Comparison of ENCODE assay signal across 16 cellular contexts in the genomic region with DNA sequence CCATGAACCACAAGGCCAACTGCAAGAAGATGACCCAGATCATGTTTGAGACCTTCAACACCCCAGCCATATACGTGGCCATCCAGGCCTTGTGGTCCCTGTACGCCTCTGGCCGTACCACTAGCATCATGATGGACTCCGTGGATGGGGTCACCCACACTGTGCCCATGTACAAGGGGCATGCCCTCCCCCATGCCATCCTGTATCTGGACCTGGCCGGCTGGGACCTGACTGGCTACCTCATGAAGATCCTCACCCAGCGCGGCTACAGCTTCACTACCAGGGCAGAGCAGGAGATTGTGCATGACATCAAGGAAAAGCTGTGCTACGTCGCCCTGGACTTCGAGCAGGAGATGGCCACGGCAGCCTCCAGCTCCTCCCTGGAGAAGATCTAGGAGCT.
DNase-seq lines count a peak whose midpoint lies in the region; ATAC-seq, FAIRE-seq and TF ChIP-seq lines count a peak whose summit lies in the region.
"Had no signal": no experiment of that assay in that cellular context is flagged by ENCODE, and none has a peak within 500 bp of the region (broad histone marks: within the 10 kb centered on the region; RNA-seq: fewer than 3 reads in every experiment).

No MANE protein-coding gene starts in this region.

- 61 to 64% methylated on average over 11 of the region's 11 CpGs for WGBS in GM23248 (ENCODE audit: low coverage in 1 of 2, low lambda C conversion rate in 2 of 2, missing lambda C conversion rate in 2 of 2), 2 experiments

- no peak overlapping the region for H3K27ac Mint-ChIP-seq in stimulated activated effector memory CD8-positive, alpha-beta T cell treated with anti-CD3 and anti-CD28 coated beads, Interleukin-12 subunit alpha, Interleukin-12 subunit beta, amount 100 ng/mL, for 72 hours
- H3K27ac Mint-ChIP-seq: CD4-positive, CD25-positive, alpha-beta regulatory T cell; CD8-positive, alpha-beta T cell; HFFc6 had no signal

- no peak overlapping the region for H3K4me2 ChIP-seq in GM23248 (ENCODE audit: unreplicated experiment)

- TF ChIP-seq CTCF in bronchial epithelial cell (IDR thresholded peaks at IDR 0.05; ENCODE audit: insufficient read depth, low read length, severe bottlenecking) (no peak), upper lobe of right lung (IDR thresholded peaks at IDR 0.05) (no peak)

- H3K4me1 Mint-ChIP-seq in stimulated activated effector memory CD8-positive, alpha-beta T cell treated with anti-CD3 and anti-CD28 coated beads, Interleukin-12 subunit alpha, Interleukin-12 subunit beta, amount 100 ng/mL, for 72 hours, result no peaks in the 10 kb centered on the region
- H3K4me1 Mint-ChIP-seq: CD4-positive, CD25-positive, alpha-beta regulatory T cell had no signal

- no peaks in the 10 kb centered on the region for H3K79me2 ChIP-seq in GM23248 (ENCODE audit: insufficient read depth)

- no peak overlapping the region for H3K4me3 Mint-ChIP-seq in stimulated activated effector memory CD8-positive, alpha-beta T cell treated with anti-CD3 and anti-CD28 coated beads, Interleukin-12 subunit alpha, Interleukin-12 subunit beta, amount 100 ng/mL, for 72 hours
- H3K4me3 Mint-ChIP-seq: CD4-positive, CD25-positive, alpha-beta regulatory T cell; CD8-positive, alpha-beta T cell; HFFc6 had no signal

- H3K9me3 Mint-ChIP-seq in stimulated activated effector memory CD8-positive, alpha-beta T cell treated with anti-CD3 and anti-CD28 coated beads, Interleukin-12 subunit alpha, Interleukin-12 subunit beta, amount 100 ng/mL, for 72 hours, result peaks cover 4% of the 10 kb centered on the region

- intact Hi-C loops in upper lobe of right lung (cut with DNase I), result no loop called here

- H3K9me3 ChIP-seq in upper lobe of right lung (no peaks in the 10 kb centered on the region), GM23248 (ENCODE audit: low read depth) (no peaks in the 10 kb centered on the region)
- H3K9me3 ChIP-seq: Caco-2, HAP-1 had no signal

- no peaks in the 10 kb centered on the region for H3K36me3 Mint-ChIP-seq in stimulated activated effector memory CD8-positive, alpha-beta T cell treated with anti-CD3 and anti-CD28 coated beads, Interleukin-12 subunit alpha, Interleukin-12 subunit beta, amount 100 ng/mL, for 72 hours
- H3K36me3 Mint-ChIP-seq: CD4-positive, CD25-positive, alpha-beta regulatory T cell; CD8-positive, alpha-beta T cell had no signal

- H3K27ac ChIP-seq in upper lobe of right lung (no peak overlapping the region), GM23248 (no peak overlapping the region)

- ATAC-seq in stimulated activated effector memory CD8-positive, alpha-beta T cell treated with anti-CD3 and anti-CD28 coated beads, Interleukin-12 subunit alpha, Interleukin-12 subunit beta, amount 100 ng/mL, for 72 hours, result peak; percentile 24
- peak; percentile 31 for ATAC-seq in upper lobe of right lung
- ATAC-seq in HG02623 (IDR thresholded peaks at IDR 0.05; ENCODE audit: unreplicated experiment), result no peak
- ATAC-seq: CD8-positive, alpha-beta T cell had no signal

- no peak overlapping the region for H3K9ac ChIP-seq in GM23248

- H3K36me3 ChIP-seq in bronchial epithelial cell (ENCODE audit: control insufficient read depth, insufficient read depth, low read length) (no peaks in the 10 kb centered on the region), upper lobe of right lung (no peaks in the 10 kb centered on the region), GM23248 (ENCODE audit: low read depth) (no peaks in the 10 kb centered on the region)
- H3K36me3 ChIP-seq: HAP-1 had no signal

- H3K4me3 ChIP-seq in bronchial epithelial cell (ENCODE audit: low read depth, low read length) (no peak overlapping the region), upper lobe of right lung (no peak overlapping the region), GM23248 (no peak overlapping the region)
- H3K4me3 ChIP-seq: HAP-1 had no signal

- no peak overlapping the region for H2AFZ ChIP-seq in GM23248

- H3K4me1 ChIP-seq in upper lobe of right lung (no peaks in the 10 kb centered on the region), GM23248 (ENCODE audit: insufficient read depth) (no peaks in the 10 kb centered on the region)
- H3K4me1 ChIP-seq: Caco-2 had no signal

- H3K9me2 ChIP-seq in GM23248 (ENCODE audit: insufficient read depth), result no peaks in the 10 kb centered on the region

- DNase-seq in bronchial epithelial cell (ENCODE audit: low read depth) (no peak), upper lobe of right lung (no peak), anterior cingulate cortex (lab: John Stamatoyannopoulos, UW) (no peak), GM23248 (no peak)
- no peak for DNase-seq in stimulated activated effector memory CD8-positive, alpha-beta T cell treated with anti-CD3 and anti-CD28 coated beads, Interleukin-12 subunit alpha, Interleukin-12 subunit beta, amount 100 ng/mL, for 72 hours (ENCODE audit: low spot score in 2 of 2)
- DNase-seq: C1 segment of cervical spinal cord; Caco-2; CD4-positive, CD25-positive, alpha-beta regulatory T cell; CD8-positive, alpha-beta T cell; DMS153; DND-41; HFFc6 had no signal

- no peaks in the 10 kb centered on the region for H3F3A ChIP-seq in GM23248 (ENCODE audit: insufficient read depth)

- in situ Hi-C loops in GM23248 (cut with MboI), result no loop called here

- H4K20me1 ChIP-seq in GM23248 (ENCODE audit: insufficient read depth), result no peaks in the 10 kb centered on the region

- no peaks in the 10 kb centered on the region for H3K27me3 ChIP-seq in bronchial epithelial cell (ENCODE audit: control insufficient read depth, insufficient read depth, low read length)
- H3K27me3 ChIP-seq in upper lobe of right lung, result no peaks in the 10 kb centered on the region
- no peaks in the 10 kb centered on the region for H3K27me3 ChIP-seq in GM23248 (replicated peaks; ENCODE audit: insufficient read depth)

- peak; percentile 47 for FAIRE-seq in bronchial epithelial cell (lab: Jason Lieb, UNC)
- FAIRE-seq: G401.6, GM12892 had no signal
